Comparison of ENCODE assay signal across 14 cellular contexts in genomic region chr6:111533087-111533784, GRCh38. TPM values are rescaled to one million over a fixed set of nuclear protein-coding genes. Genes with fewer than 3 reads are reported as not detected.
DNase-seq lines count a peak whose midpoint lies in the region; ATAC-seq and TF ChIP-seq lines count a peak whose summit lies in the region.
"Had no signal": no experiment of that assay in that cellular context is flagged by ENCODE, and none has a peak within 500 bp of the region (broad histone marks: within the 10 kb centered on the region; RNA-seq: fewer than 3 reads in every experiment).

No MANE protein-coding gene starts in this region.

- TF ChIP-seq CTCF in WTC11 (IDR thresholded peaks at IDR 0.05) (no peak), testis (IDR thresholded peaks at IDR 0.05) (no peak)

- TF ChIP-seq POLR2A in testis (IDR thresholded peaks at IDR 0.05): no peak

- H3K4me1 Mint-ChIP-seq in WTC11: peaks cover 43% of the 10 kb centered on the region

- 66 to 74% methylated on average over 4 of the region's 4 CpGs for WGBS in testis, 2 donors
- WGBS in aorta, 2 donors: 93 to 94% methylated on average over 4 of the region's 4 CpGs

- peak; percentile 15 for DNase-seq in activated naive CD4-positive, alpha-beta T cell treated with Interleukin-2 at 50 U/mL for 16 hours
- no peak for DNase-seq in activated naive CD4-positive, alpha-beta T cell (lab: John Stamatoyannopoulos, UW)
- DNase-seq in WTC11 (ENCODE audit: low spot score) (peak; percentile 32), testis (peak; percentile 22), SK-N-DZ (ENCODE audit: low spot score) (no peak), aorta (no peak)
- DNase-seq: cerebellar nuclear complex, HCEC 1CT, hippocampal formation, lower lobe of right lung, NCI-H345, T-helper 9 cell had no signal

- no peak overlapping the region; the same call in 1 of the 2 replicates for H3K4me3 Mint-ChIP-seq in WTC11

- H3K9me3 Mint-ChIP-seq in WTC11: peaks cover 4% of the 10 kb centered on the region; the same call in 1 of the 2 replicates

- POLR2A ChIA-PET in WTC11 (lab: Charles Lee): no interaction called here

- H3K36me3 Mint-ChIP-seq in WTC11: no peaks in the 10 kb centered on the region; the same call in 1 of the 2 replicates

- H3K36me3 ChIP-seq in iPS-20b (ENCODE audit: insufficient read depth, low read depth, low read length) (no peaks in the 10 kb centered on the region), testis (ENCODE audit: low read depth, missing control alignments) (no peaks in the 10 kb centered on the region), aorta (ENCODE audit: control insufficient read depth in 1 of 2, insufficient read depth in 2 of 2, low read length in 1 of 2) (no peaks in the 10 kb centered on the region)
- H3K36me3 ChIP-seq: lower lobe of right lung had no signal

- no peak overlapping the region for H3K9ac ChIP-seq in iPS-20b (ENCODE audit: low read depth, low read length)

- H3K9me3 ChIP-seq in iPS-20b (ENCODE audit: insufficient read depth, low read depth, low read length): no peaks in the 10 kb centered on the region
- no peaks in the 10 kb centered on the region for H3K9me3 ChIP-seq in testis
- no peaks in the 10 kb centered on the region for H3K9me3 ChIP-seq in aorta (ENCODE audit: control insufficient read depth, low read length)
- H3K9me3 ChIP-seq: lower lobe of right lung had no signal

- CTCF ChIA-PET in WTC11 (lab: Charles Lee): no interaction called here

- no peaks in the 10 kb centered on the region for H3K27me3 ChIP-seq in iPS-20b (ENCODE audit: insufficient read depth, low read length)
- H3K27me3 ChIP-seq in testis: no peaks in the 10 kb centered on the region
- H3K27me3 ChIP-seq in aorta (ENCODE audit: control insufficient read depth in 1 of 2, insufficient read depth in 2 of 2, low read length in 1 of 2): no peaks in the 10 kb centered on the region

- no peaks in the 10 kb centered on the region for H3K27me3 Mint-ChIP-seq in WTC11 (ENCODE audit: low read depth)

- intact Hi-C loops in testis (cut with DNase I; ENCODE audit: low total_unique reads): no loop called here
- intact Hi-C loops in aorta (cut with DNase I): no loop called here

- H3K4me1 ChIP-seq in iPS-20b (ENCODE audit: insufficient read depth, low read length): peaks cover 16% of the 10 kb centered on the region
- H3K4me1 ChIP-seq in testis: no peaks in the 10 kb centered on the region
- H3K4me1 ChIP-seq in aorta (ENCODE audit: control insufficient read depth in 1 of 2, insufficient read depth in 2 of 2, low read length in 2 of 2): peaks cover 3 to 4% of the 10 kb centered on the region in 2 donors

- ATAC-seq in WTC11 (peak; percentile 74), GM18873 (IDR thresholded peaks at IDR 0.05; ENCODE audit: low FRiP score, unreplicated experiment) (no peak), aorta (ENCODE audit: low FRiP score) (no peak)

- H3K27ac ChIP-seq in iPS-20b (ENCODE audit: low read length): no peak overlapping the region
- no peak overlapping the region for H3K27ac ChIP-seq in testis
- H3K27ac ChIP-seq in aorta (ENCODE audit: low read depth in 1 of 2, low read length in 2 of 2): no peak overlapping the region
- H3K27ac ChIP-seq: lower lobe of right lung had no signal

- H3K4me3 ChIP-seq in iPS-20b (ENCODE audit: low read length) (peak overlapping the region; percentile 28; the same call in 1 of the 2 replicates), testis (no peak overlapping the region), aorta (ENCODE audit: low read length in 2 of 2) (no peak overlapping the region)
- H3K4me3 ChIP-seq: lower lobe of right lung had no signal

- peak overlapping the region; percentile 71 for H3K27ac Mint-ChIP-seq in WTC11

TF ChIP-seq in WTC11, 78 proteins besides CTCF, POLR2A, EP300 and RAD21 (continues in another document):
- TF ChIP-seq TP53 (CRISPR knock-in tag; IDR thresholded peaks at IDR 0.05): no peak
- TF ChIP-seq PREB (CRISPR knock-in tag; IDR thresholded peaks at IDR 0.05; ENCODE audit: borderline replicate concordance): no peak
- no peak for TF ChIP-seq ZNF532 (CRISPR knock-in tag; IDR thresholded peaks at IDR 0.05; ENCODE audit: borderline replicate concordance)
- no peak for TF ChIP-seq ERG (CRISPR knock-in tag; IDR thresholded peaks at IDR 0.05)
- TF ChIP-seq NR3C1 (CRISPR knock-in tag; conservative IDR thresholded peaks at IDR 0.05; ENCODE audit: low read depth): no peak
- no peak for TF ChIP-seq ESRRA (CRISPR knock-in tag; IDR thresholded peaks at IDR 0.05; ENCODE audit: borderline replicate concordance)
- no peak for TF ChIP-seq AFF4 (CRISPR knock-in tag; IDR thresholded peaks at IDR 0.05; ENCODE audit: borderline replicate concordance)

RNA-seq across cellular contexts. Expression of gene REV3L, which starts 50.2 kb away (rescaled TPM):
- total RNA-seq in WTC11 (2021) (5.0 to 5.7 TPM (median 5.2 TPM) in 3 replicates), testis (10 to 100 TPM; 48.8 to 56.8 TPM), aorta (10 to 100 TPM; 69.1 to 74.9 TPM)
- polyA plus RNA-seq in testis (ENCODE audit: insufficient read depth, low read depth, low replicate concordance) (11.1 TPM), aorta (10 to 100 TPM in 1 of 2 donors, 1 to 10 TPM in 1; 5.0 to 13.4 TPM)
- polyA plus RNA-seq in SK-N-DZ (2014; cell fraction: cytosol; rRNA removed): 10.8 and 13.9 TPM in 2 replicates
- polyA plus RNA-seq in SK-N-DZ (2014; cell fraction: nucleus; rRNA removed): 12.1 and 26.1 TPM in 2 replicates

Comparison
In these comparisons a context has a peak if more than half of its experiments do, and no peak if none do; other contexts are left out.
1. DNase-seq: peak in activated naive CD4-positive, alpha-beta T cell treated with Interleukin-2 at 50 U/mL for 16 hours (single experiment), WTC11 (single experiment) and testis (single experiment); none in activated naive CD4-positive, alpha-beta T cell (0 of 4), SK-N-DZ (single experiment) and aorta (0 of 2).